ENCODE assay signal across 10 cellular contexts in genomic region chr22:21815958-21816357, GRCh38. TPM values are rescaled to one million over a fixed set of nuclear protein-coding genes. Genes with fewer than 3 reads are reported as not detected.
A peak's percentile ranks its signal among the peaks of the same experiment; 100 is the strongest.
DNase-seq lines count a peak whose midpoint lies in the region; ATAC-seq, FAIRE-seq and TF ChIP-seq lines count a peak whose summit lies in the region.
"Had no signal": no experiment of that assay in that cellular context is flagged by ENCODE, and none has a peak within 500 bp of the region (broad histone marks: within the 10 kb centered on the region; RNA-seq: fewer than 3 reads in every experiment).

No MANE protein-coding gene starts in this region.

- H3K27me3 Mint-ChIP-seq in effector memory CD8-positive, alpha-beta T cell = no peaks in the 10 kb centered on the region

- peaks cover 97% of the 10 kb centered on the region for H3K79me2 ChIP-seq in DOHH2 (ENCODE audit: control insufficient read depth, low read length)

- peak overlapping the region; percentile 65 for H3K4me3 ChIP-seq in DOHH2 (ENCODE audit: low read length)
- H3K4me3 ChIP-seq in Peyer's patch = no peak overlapping the region
- peak overlapping the region; percentile 52 for H3K4me3 ChIP-seq in skeletal muscle satellite cell (ENCODE audit: low read length)
- H3K4me3 ChIP-seq in small intestine (ENCODE audit: low read depth in 1 of 2, low read length in 2 of 2) = no peak overlapping the region

- H3F3A ChIP-seq in DOHH2 (ENCODE audit: control insufficient read depth, insufficient read depth) = peaks cover 8% of the 10 kb centered on the region

- H3K9ac ChIP-seq in skeletal muscle satellite cell (ENCODE audit: low read depth, low read length) = peak overlapping the region; percentile 48

- no peaks in the 10 kb centered on the region for H3K9me3 Mint-ChIP-seq in effector memory CD8-positive, alpha-beta T cell

- H3K36me3 ChIP-seq in DOHH2 (ENCODE audit: control insufficient read depth, low read length) = peaks cover 6% of the 10 kb centered on the region
- H3K36me3 ChIP-seq in Peyer's patch = no peaks in the 10 kb centered on the region
- H3K36me3 ChIP-seq in skeletal muscle satellite cell (ENCODE audit: insufficient read depth, low read length) = no peaks in the 10 kb centered on the region
- no peaks in the 10 kb centered on the region for H3K36me3 ChIP-seq in small intestine (ENCODE audit: control insufficient read depth in 2 of 2, insufficient read depth in 2 of 2, low read length in 2 of 2)

- TF ChIP-seq CTCF in DOHH2 (IDR thresholded peaks at IDR 0.05; ENCODE audit: low read depth, low read length, poor library complexity, severe bottlenecking) = no peak
- no peak for TF ChIP-seq CTCF in Peyer's patch (IDR thresholded peaks at IDR 0.05)

- peaks cover 50 to 72% of the 10 kb centered on the region in 2 donors for H3K4me1 Mint-ChIP-seq in effector memory CD8-positive, alpha-beta T cell (ENCODE audit: low read depth in 2 of 2)

- peaks cover 41% of the 10 kb centered on the region for H3K4me1 ChIP-seq in DOHH2 (ENCODE audit: control insufficient read depth, low read length)
- peaks cover 0 to 38% (median 18%) of the 10 kb centered on the region in 4 donors for H3K4me1 ChIP-seq in Peyer's patch
- H3K4me1 ChIP-seq in skeletal muscle satellite cell (ENCODE audit: control insufficient read depth, insufficient read depth, low read length) = peaks cover 24% of the 10 kb centered on the region
- peaks cover 5 to 13% of the 10 kb centered on the region in 2 donors for H3K4me1 ChIP-seq in small intestine (ENCODE audit: control insufficient read depth in 2 of 2, insufficient read depth in 1 of 2, low read depth in 1 of 2, low read length in 1 of 2)

- no peak for TF ChIP-seq POLR2A in Peyer's patch (IDR thresholded peaks at IDR 0.05)

- H3K4me3 Mint-ChIP-seq in effector memory CD8-positive, alpha-beta T cell = peak overlapping the region; percentile 62 to 78

- no peak for DNase-seq in Peyer's patch
- no peak for DNase-seq in effector memory CD8-positive, alpha-beta T cell
- DNase-seq in small intestine = no peak
- DNase-seq in cortex of kidney (lab: John Stamatoyannopoulos, UW) = no peak
- DNase-seq: activated CD8-positive, alpha-beta memory T cell treated with anti-CD3 and anti-CD28 coated beads, Interleukin-2, amount 50 U/mL, for 48 hours; NCI-H2171 treated with DMSO at 0.1 percent for 48 hours had no signal

- WGBS in small intestine, 3 donors = 93 to 100% (median 98%) methylated on average over 2 of the region's 2 CpGs

- 0 out of 2 replicates have a peak, but pooled peaks cover 1% of the 10 kb centered on the region for H4K20me1 ChIP-seq in DOHH2 (ENCODE audit: control insufficient read depth, insufficient read depth, low read depth, low read length)

- H3K9me3 ChIP-seq in DOHH2 (ENCODE audit: control insufficient read depth, insufficient read depth, low read length) (no peaks in the 10 kb centered on the region; the same call in 1 of the 2 replicates), Peyer's patch (no peaks in the 10 kb centered on the region), skeletal muscle satellite cell (replicated peaks; ENCODE audit: low read length) (no peaks in the 10 kb centered on the region), small intestine (ENCODE audit: control insufficient read depth, low read depth) (no peaks in the 10 kb centered on the region)

- peak overlapping the region; percentile 91 for H3K27ac ChIP-seq in DOHH2 (ENCODE audit: low read depth, low read length)
- H3K27ac ChIP-seq in Peyer's patch = peak overlapping the region; percentile 3 to 75 (median 56)
- H3K27ac ChIP-seq in small intestine (ENCODE audit: low read depth in 1 of 2, low read length in 1 of 2) = peak overlapping the region in 1 of 2 donors; percentile 43

- peak overlapping the region; percentile 95 to 99 for H3K27ac Mint-ChIP-seq in effector memory CD8-positive, alpha-beta T cell

- H3K36me3 Mint-ChIP-seq in effector memory CD8-positive, alpha-beta T cell (ENCODE audit: insufficient read depth) = peaks cover 18% of the 10 kb centered on the region

- H3K4me2 ChIP-seq in DOHH2 (ENCODE audit: low read length) (peak overlapping the region; percentile 97), skeletal muscle satellite cell (ENCODE audit: low read length) (peak overlapping the region; percentile 62)

- FAIRE-seq in small intestine (lab: Jason Lieb, UNC) = no peak

- ATAC-seq in effector memory CD8-positive, alpha-beta T cell (replicated peaks) = no peak
- ATAC-seq in HG03097 (IDR thresholded peaks at IDR 0.05; ENCODE audit: low FRiP score, unreplicated experiment) (no peak), GM21576 (IDR thresholded peaks at IDR 0.05; ENCODE audit: unreplicated experiment) (no peak)

- H3K27me3 ChIP-seq in DOHH2 (ENCODE audit: control insufficient read depth, low read length) (no peaks in the 10 kb centered on the region), Peyer's patch (no peaks in the 10 kb centered on the region), skeletal muscle satellite cell (ENCODE audit: control insufficient read depth, insufficient read depth, low read length) (no peaks in the 10 kb centered on the region), small intestine (ENCODE audit: control insufficient read depth in 2 of 2, insufficient read depth in 2 of 2, low read length in 2 of 2) (no peaks in the 10 kb centered on the region)

- H3K9me2 ChIP-seq in DOHH2 (replicated peaks; ENCODE audit: control insufficient read depth, low read length) = no peaks in the 10 kb centered on the region

RNA-seq across cellular contexts. Expression of gene MAPK1, which starts 51.5 kb away (rescaled TPM):
- total RNA-seq in Peyer's patch = 10 to 100 TPM; 38.9 to 49.5 (median 43.2) TPM
- total RNA-seq in skeletal muscle satellite cell (2012; rRNA removed) = 44.3 and 47.1 TPM in 2 replicates
- 10 to 100 TPM; 10.3 to 17.0 (median 11.4) TPM for polyA plus RNA-seq in small intestine

Comparison
In these comparisons a context has a peak if more than half of its experiments do, and no peak if none do; other contexts are left out.
1. H3K4me3 ChIP-seq: peak in DOHH2 (single experiment) and skeletal muscle satellite cell (single experiment); none in Peyer's patch (0 of 4) and small intestine (0 of 2).